24 cellular contexts compared by ENCODE assay signal in genomic region chr4:41532336-41532735, GRCh38. TPM values are rescaled to one million over a fixed set of nuclear protein-coding genes. Genes with fewer than 3 reads are reported as not detected.
DNase-seq lines count a peak whose midpoint lies in the region; ATAC-seq, FAIRE-seq and TF ChIP-seq lines count a peak whose summit lies in the region.
"Had no signal": no experiment of that assay in that cellular context is flagged by ENCODE, and none has a peak within 500 bp of the region (broad histone marks: within the 10 kb centered on the region; RNA-seq: fewer than 3 reads in every experiment).

No MANE protein-coding gene starts in this region.

- peak overlapping the region; percentile 62; the same call in 1 of the 2 replicates for H3K27ac Mint-ChIP-seq in HFFc6
- H3K27ac Mint-ChIP-seq: CD4-positive, alpha-beta memory T cell; GM23338 had no signal

- TF ChIP-seq CTCF in A549 (IDR thresholded peaks at IDR 0.05) (no peak), HFFc6 (IDR thresholded peaks at IDR 0.05) (no peak), gastrocnemius medialis (IDR thresholded peaks at IDR 0.05 in 4 of 5, conservative IDR thresholded peaks at IDR 0.05 in 1 of 5) (no peak), GM20000 (IDR thresholded peaks at IDR 0.05; ENCODE audit: extremely low read depth, missing control alignments) (no peak), thyroid gland (IDR thresholded peaks at IDR 0.05) (no peak)

- POLR2A ChIA-PET in A549 (lab: Yijun Ruan, JAX): no interaction called here

- TF ChIP-seq POLR2A in A549 (IDR thresholded peaks at IDR 0.05; ENCODE audit: low read length): no peak
- TF ChIP-seq POLR2A in gastrocnemius medialis (IDR thresholded peaks at IDR 0.05): no peak
- no peak for TF ChIP-seq POLR2A in thyroid gland (IDR thresholded peaks at IDR 0.05)

- intact Hi-C loops in gastrocnemius medialis (cut with DNase I; ENCODE audit: low total_unique reads) (no loop called here), thyroid gland (cut with DNase I) (no loop called here)

- H3K9me3 Mint-ChIP-seq in HFFc6: no peaks in the 10 kb centered on the region
- H3K9me3 Mint-ChIP-seq: GM23338 had no signal

- no peak overlapping the region for H3K4me2 ChIP-seq in A549
- H3K4me2 ChIP-seq: BLaER1 treated with 17β-estradiol and CSF1 and Interleukin-3, amounts not matched to agents 10 nM and 100 nM; GM23338 had no signal

- H3K27ac ChIP-seq in A549 (peak overlapping the region; percentile 28 to 55; a peak in 5 of 6 replicates), gastrocnemius medialis (peak overlapping the region; percentile 49 to 94 (median 62)), thyroid gland (no peak overlapping the region)
- H3K27ac ChIP-seq: 22Rv1; BLaER1 treated with 17β-estradiol and CSF1 and Interleukin-3, amounts not matched to agents 10 nM and 100 nM had no signal

- no peak for TF ChIP-seq RAD21 in A549 (conservative IDR thresholded peaks at IDR 0.05 in 1 of 2, IDR thresholded peaks at IDR 0.05 in 1 of 2)

- no peaks in the 10 kb centered on the region for H3K27me3 ChIP-seq in gastrocnemius medialis
- H3K27me3 ChIP-seq in thyroid gland: no peaks in the 10 kb centered on the region
- H3K27me3 ChIP-seq: BE2C; BLaER1 treated with 17β-estradiol and CSF1 and Interleukin-3, amounts not matched to agents 10 nM and 100 nM had no signal

- ATAC-seq in A549: no peak
- no peak for ATAC-seq in gastrocnemius medialis
- ATAC-seq: GM12878, GM23338 had no signal

- FAIRE-seq in A549 (lab: Jason Lieb, UNC): no peak
- FAIRE-seq: A204.1, GM12878, GM19239 had no signal

- CTCF ChIA-PET in A549 (lab: Yijun Ruan, JAX): no interaction called here

- H3K4me1 ChIP-seq in A549: peaks cover 84% of the 10 kb centered on the region
- peaks cover 33 to 42% of the 10 kb centered on the region in 2 donors for H3K4me1 ChIP-seq in gastrocnemius medialis
- peaks cover 14 to 16% of the 10 kb centered on the region in 2 donors for H3K4me1 ChIP-seq in thyroid gland

- H3K36me3 ChIP-seq in gastrocnemius medialis: no peaks in the 10 kb centered on the region
- H3K36me3 ChIP-seq in thyroid gland: no peaks in the 10 kb centered on the region
- H3K36me3 ChIP-seq: BE2C; BLaER1 treated with 17β-estradiol and CSF1 and Interleukin-3, amounts not matched to agents 10 nM and 100 nM; HAP-1 had no signal

- no peaks in the 10 kb centered on the region; the same call in none of the 2 replicates for H3K27me3 Mint-ChIP-seq in HFFc6 (ENCODE audit: insufficient read depth)

- H3K4me3 ChIP-seq in A549 (no peak overlapping the region), gastrocnemius medialis (no peak overlapping the region), thyroid gland (replicated peaks in 1 of 3) (no peak overlapping the region)
- H3K4me3 ChIP-seq: BLaER1 treated with 17β-estradiol and CSF1 and Interleukin-3, amounts not matched to agents 10 nM and 100 nM; GM12878; GM23338; HAP-1 had no signal

- in situ Hi-C loops in gastrocnemius medialis (cut with MboI; ENCODE audit: low sequenced_read_pairs in 4 of 4): loop anchor here in 3 of 4 donors (10.0 to 25.0 kb wide), 2 partner anchors 168 to 170 kb away; no protein-coding TSS in a partner anchor

- H3K36me3 Mint-ChIP-seq in HFFc6 (ENCODE audit: low read depth): no peaks in the 10 kb centered on the region
- H3K36me3 Mint-ChIP-seq: CD4-positive, alpha-beta memory T cell had no signal

- peaks cover 90% of the 10 kb centered on the region; the same call in 1 of the 2 replicates for H3K4me1 Mint-ChIP-seq in HFFc6 (ENCODE audit: low read depth)
- H3K4me1 Mint-ChIP-seq: CD4-positive, alpha-beta memory T cell had no signal

- H3K4me3 Mint-ChIP-seq in HFFc6: no peak overlapping the region; the same call in 1 of the 2 replicates
- H3K4me3 Mint-ChIP-seq: CD4-positive, alpha-beta memory T cell; GM23338 had no signal

- no peak for TF ChIP-seq EP300 in A549 (IDR thresholded peaks at IDR 0.05)

- no peak for DNase-seq in A549 (ENCODE audit: low read depth in 1 of 2, low spot score in 1 of 2)
- no peak for DNase-seq in HFFc6
- peak; percentile 73 to 85 for DNase-seq in dermis microvascular lymphatic vessel endothelial cell (ENCODE audit: low read depth in 2 of 2)
- DNase-seq in gastrocnemius medialis: no peak
- no peak for DNase-seq in stimulated activated CD4-positive, alpha-beta T cell treated with anti-CD3 and anti-CD28 coated beads, Interleukin-12 subunit alpha, Interleukin-12 subunit beta, amount 100 ng/mL, for 4 hours
- no peak for DNase-seq in GM20000 (ENCODE audit: low spot score)
- DNase-seq in thyroid gland: no peak
- DNase-seq in activated CD8-positive, alpha-beta memory T cell treated with anti-CD3 and anti-CD28 coated beads, Interleukin-2, amount 50 U/mL, for 48 hours: no peak
- DNase-seq: ACHN; AML-193; BE2C; Calu3; CD4-positive, alpha-beta memory T cell; COR-L47; DMS53; DND-41; GDM1 had no signal

- H3K9me3 ChIP-seq in A549: no peaks in the 10 kb centered on the region
- H3K9me3 ChIP-seq in gastrocnemius medialis: no peaks in the 10 kb centered on the region
- no peaks in the 10 kb centered on the region for H3K9me3 ChIP-seq in thyroid gland
- H3K9me3 ChIP-seq: BE2C; BLaER1 treated with 17β-estradiol and CSF1 and Interleukin-3, amounts not matched to agents 10 nM and 100 nM; HAP-1 had no signal

- WGBS in A549 (ENCODE audit: missing lambda C conversion rate): 71% methylated on average over 7 of the region's 7 CpGs
- 87 to 94% methylated on average over 7 of the region's 7 CpGs for WGBS in thyroid gland, 2 donors

TF ChIP-seq in A549, 52 proteins besides CTCF, POLR2A, EP300 and RAD21:
- no peak for TF ChIP-seq BCL3 (IDR thresholded peaks at IDR 0.05)
- no peak for TF ChIP-seq FOSB (CRISPR knock-in tag; IDR thresholded peaks at IDR 0.05)
- no peak for TF ChIP-seq RCOR1 (IDR thresholded peaks at IDR 0.05; ENCODE audit: low read depth, low read length)
- TF ChIP-seq HOXB5 (CRISPR knock-in tag; IDR thresholded peaks at IDR 0.05): no peak
- TF ChIP-seq E2F6 (IDR thresholded peaks at IDR 0.05; ENCODE audit: borderline replicate concordance, low read depth): no peak
- TF ChIP-seq ATOH8 (CRISPR knock-in tag; IDR thresholded peaks at IDR 0.05; ENCODE audit: low read depth): no peak
- TF ChIP-seq REST (IDR thresholded peaks at IDR 0.05): no peak
- no peak for TF ChIP-seq CEBPB (IDR thresholded peaks at IDR 0.05)
- no peak for TF ChIP-seq CHD4 (IDR thresholded peaks at IDR 0.05; ENCODE audit: borderline replicate concordance)

RNA-seq across cellular contexts. Expression of gene LIMCH1, which starts 5.6 kb away (rescaled TPM):
- polyA plus RNA-seq in A549 (2011; rRNA removed): 88.9 and 96.6 TPM in 2 replicates
- 23.0 and 23.6 TPM in 2 replicates for polyA plus RNA-seq in A549 (2012; cell fraction: cytosol; rRNA removed)
- 111 and 136 TPM in 2 replicates for polyA plus RNA-seq in A549 (2012; cell fraction: nucleus; rRNA removed)
- 51.6 to 53.9 TPM (median 52.9 TPM) in 3 replicates for polyA plus RNA-seq in A549 (2017; fragmentation: RNase III; extraction: RNeasy Plus Mini Kit Qiagen cat#74134 plus additional on column Dnase treatment)
- polyA minus RNA-seq in A549 (2011; rRNA and poly(A)+ RNA removed): 103 and 125 TPM in 2 replicates
- total RNA-seq in HFFc6 (2021; fragmentation: NEBNext Ultra II Directional; extraction: Animal tissue kit (Norgen Biotek cat#: 25700)): 100 to 1,000 TPM in 4 of 6 experiments, 10 to 100 TPM in 2; 14.4 to 236 (median 205) TPM
- total RNA-seq in dermis microvascular lymphatic vessel endothelial cell: 17.3 and 25.4 TPM in 2 replicates
- 10 to 100 TPM; 36.2 to 71.4 (median 52.1) TPM for total RNA-seq in gastrocnemius medialis
- total RNA-seq in thyroid gland: 100 to 1,000 TPM; 136 to 267 (median 156) TPM
- total RNA-seq: CD4-positive, alpha-beta memory T cell had no signal
- polyA plus RNA-seq: CD4-positive, alpha-beta memory T cell had no signal

Comparison
In these comparisons a context has a peak if more than half of its experiments do, and no peak if none do; other contexts are left out.
1. DNase-seq: peak in dermis microvascular lymphatic vessel endothelial cell (2 of 2); none in A549 (0 of 2), HFFc6 (single experiment), gastrocnemius medialis (0 of 2), stimulated activated CD4-positive, alpha-beta T cell treated with anti-CD3 and anti-CD28 coated beads, Interleukin-12 subunit alpha, Interleukin-12 subunit beta, amount 100 ng/mL, for 4 hours (single experiment), GM20000 (single experiment), thyroid gland (0 of 2) and activated CD8-positive, alpha-beta memory T cell treated with anti-CD3 and anti-CD28 coated beads, Interleukin-2, amount 50 U/mL, for 48 hours (single experiment).
2. H3K27ac ChIP-seq: peak in A549 (2 of 2) and gastrocnemius medialis (4 of 4); none in thyroid gland (0 of 3).